8 cellular contexts compared by ENCODE assay signal in genomic region chr7:100603697-100604077, GRCh38. TPM values are rescaled to one million over a fixed set of nuclear protein-coding genes. Genes with fewer than 3 reads are reported as not detected.
DNase-seq lines count a peak whose midpoint lies in the region; ATAC-seq and TF ChIP-seq lines count a peak whose summit lies in the region.

No MANE protein-coding gene starts in this region.

- peak overlapping the region; percentile 92 for H3K4me2 ChIP-seq in fibroblast of lung (ENCODE audit: extremely low read depth, insufficient read depth, low read length)

- H3K27ac ChIP-seq in RWPE2 (ENCODE audit: poor library complexity, severe bottlenecking) (peak overlapping the region; percentile 22), fibroblast of lung (ENCODE audit: insufficient read depth, low read length) (peak overlapping the region; percentile 79)

- no peak overlapping the region for H2AFZ ChIP-seq in fibroblast of lung (ENCODE audit: low read length)

- H3K4me3 ChIP-seq in RWPE2 (ENCODE audit: severe bottlenecking) (peak overlapping the region; percentile 52), fibroblast of lung (replicated peaks in 1 of 4; ENCODE audit: control extremely low read depth in 1 of 4, insufficient read depth in 1 of 4, low read depth in 3 of 4, low read length in 4 of 4) (peak overlapping the region; percentile 65 to 98 (median 92))

- TF ChIP-seq CTCF in RWPE2 (IDR thresholded peaks at IDR 0.05; ENCODE audit: poor library complexity, severe bottlenecking) (no peak), fibroblast of lung (conservative IDR thresholded peaks at IDR 0.05 in 1 of 2, IDR thresholded peaks at IDR 0.05 in 1 of 2; ENCODE audit: low read depth in 1 of 2, low read length in 2 of 2) (no peak)

- peak overlapping the region; percentile 60 for H3K9ac ChIP-seq in fibroblast of lung (ENCODE audit: insufficient read depth, low read length)

- H4K20me1 ChIP-seq in fibroblast of lung (ENCODE audit: control insufficient read depth, extremely low read depth, insufficient read depth, low read length): no peaks in the 10 kb centered on the region

- H3K27me3 ChIP-seq in RWPE2 (ENCODE audit: insufficient read depth, poor library complexity, severe bottlenecking): no peaks in the 10 kb centered on the region
- no peaks in the 10 kb centered on the region for H3K27me3 ChIP-seq in fibroblast of lung (ENCODE audit: control insufficient read depth, insufficient read depth, low read length)

- DNase-seq in NCI-H82 (lab: John Stamatoyannopoulos, UW): peak; percentile 21
- DNase-seq in NCI-H82 treated with DMSO at 0.1 percent for 48 hours (lab: John Stamatoyannopoulos, UW; ENCODE audit: unreplicated experiment): no peak
- no peak for DNase-seq in RWPE2 (ENCODE audit: low spot score)
- DNase-seq in fibroblast of lung (ENCODE audit: low read depth in 2 of 2): peak; percentile 35 to 48
- peak; percentile 89 for DNase-seq in retina
- no peak for DNase-seq in SHP77 treated with DMSO at 0.1 percent for 48 hours (lab: John Stamatoyannopoulos, UW)
- no peak for DNase-seq in mucosa of gallbladder (ENCODE audit: low spot score)

- H3K79me2 ChIP-seq in fibroblast of lung (ENCODE audit: control insufficient read depth, insufficient read depth, low read length): peaks cover 20% of the 10 kb centered on the region

- H3K36me3 ChIP-seq in RWPE2 (ENCODE audit: low read depth) (no peaks in the 10 kb centered on the region), fibroblast of lung (ENCODE audit: control insufficient read depth, insufficient read depth, low read length) (peaks cover 19% of the 10 kb centered on the region)

- H3K4me1 ChIP-seq in RWPE2 (ENCODE audit: insufficient read depth, poor library complexity, severe bottlenecking) (no peaks in the 10 kb centered on the region), fibroblast of lung (ENCODE audit: control insufficient read depth, extremely low read depth, insufficient read depth, low read length) (peaks cover 4% of the 10 kb centered on the region)

- no peak for ATAC-seq in RWPE2 (ENCODE audit: low read depth)
- ATAC-seq in GM21526 (IDR thresholded peaks at IDR 0.05; ENCODE audit: low FRiP score, unreplicated experiment): no peak

- no peaks in the 10 kb centered on the region for H3K9me3 ChIP-seq in RWPE2 (ENCODE audit: severe bottlenecking)
- H3K9me3 ChIP-seq in fibroblast of lung (ENCODE audit: control insufficient read depth, insufficient read depth, low read depth, low read length): no peaks in the 10 kb centered on the region

RNA-seq across cellular contexts. Expression of gene PCOLCE, which starts 1.5 kb away (rescaled TPM):
- total RNA-seq in fibroblast of lung (116 and 128 TPM in 2 replicates), mucosa of gallbladder (55.4 TPM)
- polyA plus RNA-seq in fibroblast of lung: 176 and 211 TPM in 2 replicates
- 521 and 677 TPM in 2 replicates for polyA plus RNA-seq in fibroblast of lung (2012)
- polyA minus RNA-seq in fibroblast of lung (ENCODE audit: low replicate concordance): 250 and 558 TPM in 2 replicates

RNA-seq across cellular contexts. Expression of gene MOSPD3, which starts 8.7 kb away (rescaled TPM):
- total RNA-seq in fibroblast of lung: 3.9 and 5.9 TPM in 2 replicates
- 12.8 and 13.8 TPM in 2 replicates for polyA plus RNA-seq in fibroblast of lung
- 21.3 and 22.2 TPM in 2 replicates for polyA plus RNA-seq in fibroblast of lung (2012)
- 22.3 and 32.0 TPM in 2 replicates for polyA minus RNA-seq in fibroblast of lung (ENCODE audit: low replicate concordance)
- 34.8 TPM for total RNA-seq in mucosa of gallbladder

RNA-seq across cellular contexts. Expression of gene FBXO24, which starts 17.6 kb away (rescaled TPM):
- total RNA-seq in fibroblast of lung (0.33 and 0.51 TPM in 2 replicates), mucosa of gallbladder (1.6 TPM)
- polyA plus RNA-seq in fibroblast of lung: 0.23 and 0.32 TPM in 2 replicates
- 0.27 and 0.33 TPM in 2 replicates for polyA plus RNA-seq in fibroblast of lung (2012)
- 1.1 TPM in 1 of 2 replicates, not detected in the other for polyA minus RNA-seq in fibroblast of lung (ENCODE audit: low replicate concordance)

RNA-seq across cellular contexts. Expression of gene LRCH4, which starts 17.8 kb away (rescaled TPM):
- total RNA-seq in fibroblast of lung (5.6 and 7.3 TPM in 2 replicates), mucosa of gallbladder (131 TPM)
- polyA plus RNA-seq in fibroblast of lung: 9.6 and 11.6 TPM in 2 replicates
- polyA plus RNA-seq in fibroblast of lung (2012): 19.6 and 20.6 TPM in 2 replicates
- polyA minus RNA-seq in fibroblast of lung (ENCODE audit: low replicate concordance): 13.6 and 15.3 TPM in 2 replicates

RNA-seq across cellular contexts. Expression of gene SAP25, which starts 30.0 kb away (rescaled TPM):
- total RNA-seq in fibroblast of lung (not detected in 2 replicates), mucosa of gallbladder (13.3 TPM)
- polyA plus RNA-seq in fibroblast of lung: 0.22 TPM in 1 of 2 replicates, not detected in the other
- polyA plus RNA-seq in fibroblast of lung (2012): 0.21 TPM in 1 of 2 replicates, not detected in the other
- polyA minus RNA-seq in fibroblast of lung (ENCODE audit: low replicate concordance): not detected in 2 replicates

Comparison
In these comparisons a context has a peak if more than half of its experiments do, and no peak if none do; other contexts are left out.
1. DNase-seq: peak in NCI-H82 (single experiment), fibroblast of lung (2 of 2) and retina (single experiment); none in NCI-H82 treated with DMSO at 0.1 percent for 48 hours (single experiment), RWPE2 (single experiment), SHP77 treated with DMSO at 0.1 percent for 48 hours (single experiment) and mucosa of gallbladder (single experiment).